Comparison of ENCODE assay signal across 8 cellular contexts in the genomic region with DNA sequence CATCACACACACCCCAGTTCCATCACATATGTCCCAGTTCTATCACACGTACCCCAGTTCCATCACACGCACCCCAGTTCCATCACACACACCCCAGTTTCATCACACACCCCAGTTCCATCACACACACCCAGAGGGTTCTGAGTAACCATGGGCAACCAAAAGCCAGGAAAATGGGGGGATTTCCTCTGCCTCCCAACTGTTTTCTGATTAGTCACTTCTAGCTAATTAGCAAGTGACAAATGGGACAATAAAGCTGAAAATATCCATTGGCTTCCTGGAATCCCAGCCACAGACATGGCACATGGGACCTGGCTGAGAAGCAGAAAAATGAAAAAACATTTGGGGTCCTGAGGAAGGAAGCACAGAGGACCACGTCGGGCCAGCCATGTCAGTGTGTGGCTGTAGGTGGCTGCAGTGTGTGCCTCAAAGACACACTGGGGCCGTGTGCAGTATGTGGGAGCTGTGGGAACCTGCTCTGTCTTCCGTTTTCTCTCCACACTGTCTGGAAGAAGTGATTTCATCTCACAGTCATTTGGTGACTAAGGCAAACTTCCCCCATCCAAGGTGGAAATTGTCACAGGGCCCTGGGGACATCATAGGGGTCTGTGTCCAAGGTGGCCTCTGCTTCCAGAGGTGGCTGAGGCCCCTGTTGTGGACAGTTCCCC.
A peak's percentile ranks its signal among the peaks of the same experiment; 100 is the strongest.
DNase-seq lines count a peak whose midpoint lies in the region; ATAC-seq and TF ChIP-seq lines count a peak whose summit lies in the region.

No MANE protein-coding gene starts in this region.

- no peaks in the 10 kb centered on the region for H3K27me3 ChIP-seq in lower lobe of right lung (ENCODE audit: low read depth)

- POLR2A ChIA-PET in HEK293 (lab: Yijun Ruan, JAX) = interaction anchor here (0.7 kb wide), 1 partner anchor 206 kb away, joined by 3 read pairs; no protein-coding TSS in a partner anchor

- H3K4me1 ChIP-seq in HEK293 (ENCODE audit: control insufficient read depth, insufficient read depth, low read length) = no peaks in the 10 kb centered on the region
- H3K4me1 ChIP-seq in lower lobe of right lung = peaks cover 40% of the 10 kb centered on the region

- peak overlapping the region; percentile 76 to 95 (median 89) for H3K27ac Mint-ChIP-seq in CD14-positive monocyte
- H3K27ac Mint-ChIP-seq in activated naive CD8-positive, alpha-beta T cell = no peak overlapping the region

- no peaks in the 10 kb centered on the region for H3K9me3 Mint-ChIP-seq in CD14-positive monocyte
- H3K9me3 Mint-ChIP-seq in activated naive CD8-positive, alpha-beta T cell (ENCODE audit: low read depth) = no peaks in the 10 kb centered on the region

- no peak overlapping the region for H3K4me3 Mint-ChIP-seq in CD14-positive monocyte
- H3K4me3 Mint-ChIP-seq in activated naive CD8-positive, alpha-beta T cell = peak overlapping the region; percentile 17

- H3K9me3 ChIP-seq in HEK293 (ENCODE audit: control insufficient read depth, insufficient read depth, low read depth, low read length) = no peaks in the 10 kb centered on the region
- no peaks in the 10 kb centered on the region for H3K9me3 ChIP-seq in lower lobe of right lung

- peaks cover 68% of the 10 kb centered on the region for H3K4me1 Mint-ChIP-seq in CD14-positive monocyte
- H3K4me1 Mint-ChIP-seq in activated naive CD8-positive, alpha-beta T cell (ENCODE audit: low read depth) = peaks cover 48% of the 10 kb centered on the region

- intact Hi-C loops in CD14-positive monocyte (cut with micrococcal nuclease) (no loop called here), lower lobe of right lung (cut with DNase I) (no loop called here)

- peaks cover 18 to 21% of the 10 kb centered on the region in 2 donors for H3K36me3 Mint-ChIP-seq in CD14-positive monocyte
- H3K36me3 Mint-ChIP-seq in activated naive CD8-positive, alpha-beta T cell = no peaks in the 10 kb centered on the region

- H3K4me3 ChIP-seq in HEK293 (ENCODE audit: low read depth, low read length) (no peak overlapping the region), lower lobe of right lung (no peak overlapping the region)

- DNase-seq in CD14-positive monocyte (ENCODE audit: low spot score) (peak; percentile 70), lower lobe of right lung (peak; percentile 38), superior temporal gyrus (ENCODE audit: extremely low spot score) (no peak), T-helper 9 cell (no peak)

- H3K27ac ChIP-seq in HEK293 (ENCODE audit: extremely low read depth, low read depth, low read length) (no peak overlapping the region), lower lobe of right lung (no peak overlapping the region)

- peak; percentile 28 to 34 for ATAC-seq in lower lobe of right lung
- no peak for ATAC-seq in HG02885 (IDR thresholded peaks at IDR 0.05; ENCODE audit: poor library complexity, unreplicated experiment)
- ATAC-seq in HG03439 (IDR thresholded peaks at IDR 0.05; ENCODE audit: unreplicated experiment) = no peak

- peaks cover 0 to 1% (median 0%) of the 10 kb centered on the region in 3 donors for H3K27me3 Mint-ChIP-seq in CD14-positive monocyte (ENCODE audit: low read depth in 3 of 3)
- H3K27me3 Mint-ChIP-seq in activated naive CD8-positive, alpha-beta T cell = no peaks in the 10 kb centered on the region

- TF ChIP-seq CTCF in CD14-positive monocyte (IDR thresholded peaks at IDR 0.05) = no peak
- TF ChIP-seq CTCF in HEK293 (tag by site-specific recombination; IDR thresholded peaks at IDR 0.05) = no peak
- no peak for TF ChIP-seq CTCF in lower lobe of right lung (IDR thresholded peaks at IDR 0.05)

- H3K36me3 ChIP-seq in HEK293 (ENCODE audit: control insufficient read depth in 2 of 2, insufficient read depth in 1 of 2, low read length in 2 of 2) (no peaks in the 10 kb centered on the region), lower lobe of right lung (no peaks in the 10 kb centered on the region)

- CTCF ChIA-PET in HEK293 (lab: Yijun Ruan, JAX) = no interaction called here

TF ChIP-seq in HEK293, 187 proteins besides CTCF, POLR2A, EP300 and RAD21:
- no peak for TF ChIP-seq ZSCAN30 (tag by site-specific recombination; IDR thresholded peaks at IDR 0.05)
- TF ChIP-seq REST (tag by site-specific recombination; IDR thresholded peaks at IDR 0.05) = 0 out of 2 replicates have a peak, but pooled peaks have one; percentile 23
- TF ChIP-seq ZNF335 (tag by site-specific recombination; conservative IDR thresholded peaks at IDR 0.05) = peak; percentile 45; the same call in 1 of the 2 replicates
- no peak for TF ChIP-seq ZNF140 (tag by site-specific recombination; IDR thresholded peaks at IDR 0.05)
- 0 out of 2 replicates have a peak, but pooled peaks have one; percentile 11 for TF ChIP-seq ZNF366 (tag by site-specific recombination; conservative IDR thresholded peaks at IDR 0.05)
- TF ChIP-seq ZNF138 (tag by site-specific recombination; IDR thresholded peaks at IDR 0.05; ENCODE audit: borderline replicate concordance) = no peak

Comparison
In these comparisons a context has a peak if more than half of its experiments do, and no peak if none do; other contexts are left out.
1. DNase-seq: peak in CD14-positive monocyte (single experiment) and lower lobe of right lung (single experiment); none in superior temporal gyrus (single experiment) and T-helper 9 cell (single experiment).
2. ATAC-seq: peak in lower lobe of right lung (2 of 2); none in HG02885 (single experiment) and HG03439 (single experiment).